Comparison of ENCODE assay signal across 14 cellular contexts in genomic region chr3:5051772-5052171, GRCh38.
DNase-seq lines count a peak whose midpoint lies in the region; ATAC-seq and TF ChIP-seq lines count a peak whose summit lies in the region.
"Had no signal": no experiment of that assay in that cellular context is flagged by ENCODE, and none has a peak within 500 bp of the region (broad histone marks: within the 10 kb centered on the region; RNA-seq: fewer than 3 reads in every experiment).

No MANE protein-coding gene starts in this region.

- H3K27ac ChIP-seq in uterus (peak overlapping the region; percentile 80 to 88), left ventricle myocardium inferior (replicated peaks) (no peak overlapping the region)
- H3K27ac ChIP-seq: prostate gland had no signal

- peaks cover 7% of the 10 kb centered on the region for H3K9me3 Mint-ChIP-seq in activated naive CD4-positive, alpha-beta T cell treated with anti-CD3 and anti-CD28 coated beads for 36 hours

- no peak overlapping the region for H3K27ac Mint-ChIP-seq in activated naive CD4-positive, alpha-beta T cell treated with anti-CD3 and anti-CD28 coated beads for 36 hours

- CTCF ChIA-PET in activated naive CD4-positive, alpha-beta T cell treated with anti-CD3 and anti-CD28 coated beads for 36 hours (lab: Charles Lee) = interaction anchor here (0.7 to 11.2 kb wide), 6 partner anchors 14 to 340 kb away, joined by 3 to 165 read pairs (median 4); no protein-coding TSS in a partner anchor

- H3K27me3 Mint-ChIP-seq in activated naive CD4-positive, alpha-beta T cell treated with anti-CD3 and anti-CD28 coated beads for 36 hours (ENCODE audit: low read depth) = no peaks in the 10 kb centered on the region
- H3K27me3 Mint-ChIP-seq: T-helper 17 cell had no signal

- TF ChIP-seq CTCF in uterus (IDR thresholded peaks at IDR 0.05) = no peak
- TF ChIP-seq CTCF in left ventricle myocardium inferior (IDR thresholded peaks at IDR 0.05; ENCODE audit: borderline replicate concordance) = no peak

- ATAC-seq in HG03066 (IDR thresholded peaks at IDR 0.05; ENCODE audit: low read depth, unreplicated experiment) (peak; percentile 69), HG02642 (IDR thresholded peaks at IDR 0.05; ENCODE audit: poor library complexity, unreplicated experiment) (no peak)
- ATAC-seq: HepG2, left lobe of liver, T-helper 17 cell had no signal

- TF ChIP-seq POLR2A in uterus (IDR thresholded peaks at IDR 0.05) = no peak

- no peaks in the 10 kb centered on the region for H3K9me3 ChIP-seq in uterus
- H3K9me3 ChIP-seq in left ventricle myocardium inferior (replicated peaks) = no peaks in the 10 kb centered on the region
- H3K9me3 ChIP-seq: prostate gland had no signal

- peaks cover 5 to 6% of the 10 kb centered on the region in 2 donors for H3K4me1 ChIP-seq in uterus
- H3K4me1 ChIP-seq in left ventricle myocardium inferior = peaks cover 8% of the 10 kb centered on the region
- H3K4me1 ChIP-seq: prostate gland had no signal

- H3K4me3 ChIP-seq in uterus = no peak overlapping the region
- H3K4me3 ChIP-seq in left ventricle myocardium inferior = no peak overlapping the region
- H3K4me3 ChIP-seq: prostate gland had no signal

- no peak overlapping the region for H3K4me3 Mint-ChIP-seq in activated naive CD4-positive, alpha-beta T cell treated with anti-CD3 and anti-CD28 coated beads for 36 hours
- H3K4me3 Mint-ChIP-seq: T-helper 17 cell had no signal

- intact Hi-C loops in activated naive CD4-positive, alpha-beta T cell treated with anti-CD3 and anti-CD28 coated beads for 36 hours (cut with micrococcal nuclease) = no loop called here
- intact Hi-C loops in uterus (cut with DNase I; ENCODE audit: low total_unique reads) (loop anchor here (10.0 kb wide), 1 partner anchor 337 kb away; no protein-coding TSS in a partner anchor), left ventricle myocardium inferior (cut with micrococcal nuclease) (no loop called here)

- DNase-seq in activated naive CD4-positive, alpha-beta T cell treated with anti-CD3 and anti-CD28 coated beads for 36 hours = peak; percentile 18
- no peak for DNase-seq in activated naive CD4-positive, alpha-beta T cell treated with Interleukin-2 at 50 U/mL for 16 hours
- peak; percentile 61 for DNase-seq in amniotic epithelial cell (ENCODE audit: low read depth)
- no peak for DNase-seq in uterus
- DNase-seq in left ventricle myocardium inferior = no peak
- no peak for DNase-seq in GOT3 (lab: John Stamatoyannopoulos, UW)
- DNase-seq: H7, NCI-H526 treated with DMSO at 0.1 percent for 48 hours, T-helper 17 cell had no signal

- H3K36me3 Mint-ChIP-seq in activated naive CD4-positive, alpha-beta T cell treated with anti-CD3 and anti-CD28 coated beads for 36 hours (ENCODE audit: low read depth) = no peaks in the 10 kb centered on the region

- H3K27me3 ChIP-seq in uterus (no peaks in the 10 kb centered on the region), left ventricle myocardium inferior (ENCODE audit: low read depth) (no peaks in the 10 kb centered on the region)

- peaks cover 9% of the 10 kb centered on the region for H3K4me1 Mint-ChIP-seq in activated naive CD4-positive, alpha-beta T cell treated with anti-CD3 and anti-CD28 coated beads for 36 hours (ENCODE audit: low read depth)

- H3K36me3 ChIP-seq in uterus = no peaks in the 10 kb centered on the region
- no peaks in the 10 kb centered on the region for H3K36me3 ChIP-seq in left ventricle myocardium inferior
- H3K36me3 ChIP-seq: prostate gland had no signal

Comparison
In these comparisons a context has a peak if more than half of its experiments do, and no peak if none do; other contexts are left out.
1. DNase-seq: peak in activated naive CD4-positive, alpha-beta T cell treated with anti-CD3 and anti-CD28 coated beads for 36 hours (single experiment) and amniotic epithelial cell (single experiment); none in activated naive CD4-positive, alpha-beta T cell treated with Interleukin-2 at 50 U/mL for 16 hours (single experiment), uterus (0 of 2), left ventricle myocardium inferior (single experiment) and GOT3 (single experiment).